Comparison of ENCODE assay signal across 18 cellular contexts in the genomic region with DNA sequence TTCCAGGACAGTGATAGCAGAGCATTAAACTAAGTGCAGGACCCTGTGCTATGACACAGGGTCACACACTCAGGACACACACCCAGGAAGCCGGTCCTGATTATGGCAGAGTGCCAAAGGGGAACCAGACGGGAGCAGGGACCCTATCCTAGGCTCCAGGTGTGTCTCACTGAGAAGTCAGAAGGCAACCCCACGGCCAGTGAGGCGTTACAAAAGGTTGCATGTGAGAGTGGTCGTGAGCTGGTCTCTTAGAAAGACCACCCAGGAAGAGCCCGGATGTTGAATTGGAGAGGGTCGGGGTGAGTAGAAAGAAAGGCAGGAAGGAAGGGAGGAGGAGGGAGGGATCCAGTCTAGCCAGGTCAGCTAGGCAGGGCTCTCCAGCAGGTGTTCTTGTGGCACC. TPM values are rescaled to one million over a fixed set of nuclear protein-coding genes. Genes with fewer than 3 reads are reported as not detected.
DNase-seq lines count a peak whose midpoint lies in the region; ATAC-seq and TF ChIP-seq lines count a peak whose summit lies in the region.
"Had no signal": no experiment of that assay in that cellular context is flagged by ENCODE, and none has a peak within 500 bp of the region (broad histone marks: within the 10 kb centered on the region; RNA-seq: fewer than 3 reads in every experiment).

No MANE protein-coding gene starts in this region.

- no peaks in the 10 kb centered on the region for H3K4me1 ChIP-seq in Peyer's patch
- H3K4me1 ChIP-seq: A549, Caco-2 had no signal

- no peaks in the 10 kb centered on the region for H3K27me3 ChIP-seq in Peyer's patch

- H3K36me3 ChIP-seq in Peyer's patch: no peaks in the 10 kb centered on the region

- no peak for TF ChIP-seq CTCF in Peyer's patch (IDR thresholded peaks at IDR 0.05)

- DNase-seq in NCI-H510A treated with DMSO at 0.1 percent for 48 hours (lab: John Stamatoyannopoulos, UW) (peak; percentile 63), NCI-H510A (lab: John Stamatoyannopoulos, UW) (no peak), DMS153 treated with DMSO at 0.1 percent for 48 hours (lab: John Stamatoyannopoulos, UW; ENCODE audit: unreplicated experiment) (peak; percentile 43), NCI-H2196 (lab: John Stamatoyannopoulos, UW; ENCODE audit: unreplicated experiment) (peak; percentile 9), left kidney (ENCODE audit: low read depth, low spot score) (peak; percentile 59), Peyer's patch (no peak), SKM-1 treated with dmso at 0.1 percent for 144 hours (lab: John Stamatoyannopoulos, UW; ENCODE audit: unreplicated experiment) (no peak)
- DNase-seq: GF-D8, HFFc6, Karpas-422, NCI-H2107, NCI-H446 treated with DMSO at 0.1 percent for 48 hours had no signal

- H3K27ac ChIP-seq in Peyer's patch: no peak overlapping the region
- H3K27ac ChIP-seq: A549, C4-2B had no signal

- H3K9me3 ChIP-seq in Peyer's patch: no peaks in the 10 kb centered on the region
- H3K9me3 ChIP-seq: A549, Caco-2 had no signal

- no peak for ATAC-seq in HG03432 (IDR thresholded peaks at IDR 0.05; ENCODE audit: unreplicated experiment)
- ATAC-seq: A549, HepG2 had no signal

- no peak overlapping the region for H3K4me3 ChIP-seq in Peyer's patch
- H3K4me3 ChIP-seq: A549 had no signal

- no peak for TF ChIP-seq POLR2A in Peyer's patch (IDR thresholded peaks at IDR 0.05)

RNA-seq across cellular contexts. Expression of gene FRMPD2, which starts 31.0 kb away (rescaled TPM):
- total RNA-seq in Peyer's patch: not detected
- total RNA-seq: Caco-2, HFFc6, SK-MEL-5 had no signal

Comparison
In these comparisons a context has a peak if more than half of its experiments do, and no peak if none do; other contexts are left out.
1. DNase-seq: peak in NCI-H510A treated with DMSO at 0.1 percent for 48 hours (single experiment), DMS153 treated with DMSO at 0.1 percent for 48 hours (single experiment), NCI-H2196 (single experiment) and left kidney (single experiment); none in NCI-H510A (single experiment), Peyer's patch (0 of 3) and SKM-1 treated with dmso at 0.1 percent for 144 hours (single experiment).